In genomic region chr6:43369174-43370002, GRCh38 we compare ENCODE assay signal across 8 cellular contexts. TPM values are rescaled to one million over a fixed set of nuclear protein-coding genes. Genes with fewer than 3 reads are reported as not detected.
A peak's percentile ranks its signal among the peaks of the same experiment; 100 is the strongest.
DNase-seq lines count a peak whose midpoint lies in the region; ATAC-seq, FAIRE-seq and TF ChIP-seq lines count a peak whose summit lies in the region.

A gene with protein sequence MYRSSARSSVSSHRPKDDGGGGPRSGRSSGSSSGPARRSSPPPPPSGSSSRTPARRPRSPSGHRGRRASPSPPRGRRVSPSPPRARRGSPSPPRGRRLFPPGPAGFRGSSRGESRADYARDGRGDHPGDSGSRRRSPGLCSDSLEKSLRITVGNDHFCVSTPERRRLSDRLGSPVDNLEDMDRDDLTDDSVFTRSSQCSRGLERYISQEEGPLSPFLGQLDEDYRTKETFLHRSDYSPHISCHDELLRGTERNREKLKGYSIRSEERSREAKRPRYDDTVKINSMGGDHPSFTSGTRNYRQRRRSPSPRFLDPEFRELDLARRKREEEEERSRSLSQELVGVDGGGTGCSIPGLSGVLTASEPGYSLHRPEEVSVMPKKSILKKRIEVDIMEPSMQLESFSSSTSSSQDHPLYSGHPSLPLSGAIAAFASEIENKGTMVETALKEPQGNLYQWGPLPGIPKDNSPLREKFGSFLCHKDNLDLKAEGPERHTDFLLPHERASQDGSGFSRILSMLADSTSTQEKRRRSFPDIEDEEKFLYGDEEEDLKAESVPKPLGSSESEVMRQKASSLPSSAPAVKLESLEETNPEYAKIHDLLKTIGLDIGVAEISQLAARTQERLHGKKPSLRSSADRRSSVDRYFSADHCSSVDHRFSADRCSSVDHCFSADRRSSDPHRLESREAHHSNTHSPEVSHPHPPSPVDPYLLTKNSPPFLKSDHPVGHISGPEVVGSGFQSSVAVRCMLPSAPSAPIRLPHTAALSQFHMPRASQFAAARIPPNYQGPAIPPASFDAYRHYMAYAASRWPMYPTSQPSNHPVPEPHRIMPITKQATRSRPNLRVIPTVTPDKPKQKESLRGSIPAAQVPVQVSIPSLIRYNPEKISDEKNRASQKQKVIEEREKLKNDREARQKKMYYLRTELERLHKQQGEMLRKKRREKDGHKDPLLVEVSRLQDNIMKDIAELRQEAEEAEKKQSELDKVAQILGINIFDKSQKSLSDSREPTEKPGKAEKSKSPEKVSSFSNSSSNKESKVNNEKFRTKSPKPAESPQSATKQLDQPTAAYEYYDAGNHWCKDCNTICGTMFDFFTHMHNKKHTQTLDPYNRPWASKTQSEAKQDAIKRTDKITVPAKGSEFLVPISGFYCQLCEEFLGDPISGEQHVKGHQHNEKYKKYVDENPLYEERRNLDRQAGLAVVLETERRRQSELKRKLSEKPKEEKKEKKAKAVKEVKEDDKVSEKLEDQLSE (N-terminal part only) (minus strand): TSS chr6:43369647. CDS start chr6:43369365, 282 bp downstream.

- peak within 1 kb of the TSS; percentile 70 for H3K4me3 ChIP-seq in brain microvascular endothelial cell (ENCODE audit: low read depth, low read length)
- H3K4me3 ChIP-seq in iPS DF 6.9 (ENCODE audit: low read length) = peak within 1 kb of the TSS; percentile 66
- H3K4me3 ChIP-seq in gastrocnemius medialis = peak within 1 kb of the TSS; percentile 75 to 98 (median 86)

- peak; percentile 65 for FAIRE-seq in A204.1 (lab: Jason Lieb, UNC)

- H3K4me1 ChIP-seq in iPS DF 6.9 (ENCODE audit: control insufficient read depth, insufficient read depth, low read length) = peaks cover 2% of the 10 kb centered on the region
- H3K4me1 ChIP-seq in gastrocnemius medialis = peaks cover 11 to 17% of the 10 kb centered on the region in 2 donors

- no CpG with 5 or more reads among the region's 104 CpGs for WGBS in iPS DF 6.9 (ENCODE audit: insufficient coverage, insufficient read length)

- no peaks in the 10 kb centered on the region for H3K9me3 ChIP-seq in iPS DF 6.9 (ENCODE audit: control insufficient read depth, insufficient read depth, low read length)
- no peaks in the 10 kb centered on the region for H3K9me3 ChIP-seq in gastrocnemius medialis

- peak; percentile 70 for ATAC-seq in GM18861 (IDR thresholded peaks at IDR 0.05; ENCODE audit: unreplicated experiment)
- peak; percentile 79 for ATAC-seq in HG03097 (IDR thresholded peaks at IDR 0.05; ENCODE audit: low FRiP score, unreplicated experiment)
- peak; percentile 92 to 94 for ATAC-seq in gastrocnemius medialis

- H3K27me3 ChIP-seq in brain microvascular endothelial cell (replicated peaks) (no peaks in the 10 kb centered on the region), iPS DF 6.9 (ENCODE audit: control insufficient read depth, insufficient read depth, low read length) (peaks cover 3% of the 10 kb centered on the region; the same call in 1 of the 2 replicates), gastrocnemius medialis (no peaks in the 10 kb centered on the region)

- in situ Hi-C loops in brain microvascular endothelial cell (cut with HindIII; ENCODE audit: low pct_ligation_motif_present, low sequenced_read_pairs) = no loop called here
- in situ Hi-C loops in gastrocnemius medialis (cut with MboI; ENCODE audit: low sequenced_read_pairs in 4 of 4) = no loop called here

- no peak for TF ChIP-seq CTCF in brain microvascular endothelial cell (IDR thresholded peaks at IDR 0.05; ENCODE audit: low read depth, low read length, missing control alignments)
- no peak for TF ChIP-seq CTCF in gastrocnemius medialis (IDR thresholded peaks at IDR 0.05 in 4 of 5, conservative IDR thresholded peaks at IDR 0.05 in 1 of 5)

- H3K27ac ChIP-seq in brain microvascular endothelial cell = peak within 1 kb of the TSS; percentile 39
- H3K27ac ChIP-seq in iPS DF 6.9 (ENCODE audit: low read length) = no peak within 1 kb of the TSS
- peak within 1 kb of the TSS; percentile 85 to 88 (median 86) for H3K27ac ChIP-seq in gastrocnemius medialis

- H3K36me3 ChIP-seq in brain microvascular endothelial cell (replicated peaks) = no peaks in the 10 kb centered on the region
- no peaks in the 10 kb centered on the region for H3K36me3 ChIP-seq in iPS DF 6.9 (ENCODE audit: control insufficient read depth, insufficient read depth, low read length)
- peaks cover 0 to 7% of the 10 kb centered on the region in 2 donors for H3K36me3 ChIP-seq in gastrocnemius medialis

- DNase-seq in NCI-H2171 (lab: John Stamatoyannopoulos, UW) (peak; percentile 99), UCSD-AML1 (lab: John Stamatoyannopoulos, UW; ENCODE audit: unreplicated experiment) (peak; percentile 98), brain microvascular endothelial cell (peak; percentile 93), iPS DF 6.9 (ENCODE audit: low read depth, low spot score) (peak; percentile 81), gastrocnemius medialis (peak; percentile 92 to 95)

- intact Hi-C loops in gastrocnemius medialis (cut with DNase I; ENCODE audit: low total_unique reads) = loop anchor here (1.0 to 5.0 kb wide), 4 partner anchors 58 to 207 kb away; partner anchors contain the start of genes ABCC10, POLH, SRF and XPO5

- TF ChIP-seq POLR2A in gastrocnemius medialis (IDR thresholded peaks at IDR 0.05) = peak; percentile 34 to 56

RNA-seq across cellular contexts. Expression of the gene that starts here (rescaled TPM):
- total RNA-seq in gastrocnemius medialis = 10 to 100 TPM in 3 of 4 donors, 1 to 10 TPM in 1; 9.9 to 13.8 (median 12.4) TPM
